Comparison of ENCODE assay signal across 19 cellular contexts in genomic region chr17:2485970-2486369, GRCh38. TPM values are rescaled to one million over a fixed set of nuclear protein-coding genes. Genes with fewer than 3 reads are reported as not detected.
DNase-seq lines count a peak whose midpoint lies in the region; ATAC-seq, FAIRE-seq and TF ChIP-seq lines count a peak whose summit lies in the region.
"Had no signal": no experiment of that assay in that cellular context is flagged by ENCODE, and none has a peak within 500 bp of the region (broad histone marks: within the 10 kb centered on the region; RNA-seq: fewer than 3 reads in every experiment).

No MANE protein-coding gene starts in this region.

- H3K4me3 ChIP-seq in A673 (ENCODE audit: low read depth, low read length, poor library complexity, severe bottlenecking), result no peak overlapping the region
- H3K4me3 ChIP-seq in SK-N-MC, result no peak overlapping the region
- H3K4me3 ChIP-seq in fibroblast of lung (replicated peaks in 1 of 4; ENCODE audit: control extremely low read depth in 1 of 4, insufficient read depth in 1 of 4, low read depth in 3 of 4, low read length in 4 of 4), result no peak overlapping the region
- peak overlapping the region in 2 of 4 donors; percentile 8 to 15 for H3K4me3 ChIP-seq in pancreas
- H3K4me3 ChIP-seq: coronary artery, GM12878 had no signal

- H2AFZ ChIP-seq in fibroblast of lung (ENCODE audit: low read length), result no peak overlapping the region

- H3K4me1 ChIP-seq in A673 (ENCODE audit: insufficient read depth, low read length, poor library complexity, severe bottlenecking) (peaks cover 37% of the 10 kb centered on the region), fibroblast of lung (ENCODE audit: control insufficient read depth, extremely low read depth, insufficient read depth, low read length) (no peaks in the 10 kb centered on the region), pancreas (peaks cover 1 to 24% (median 17%) of the 10 kb centered on the region in 3 donors)

- ATAC-seq in pancreas (peak; percentile 59 to 78 (median 68)), GM21576 (IDR thresholded peaks at IDR 0.05; ENCODE audit: unreplicated experiment) (no peak), HG03108 (IDR thresholded peaks at IDR 0.05; ENCODE audit: unreplicated experiment) (no peak), GM21423 (IDR thresholded peaks at IDR 0.05; ENCODE audit: unreplicated experiment) (no peak)
- ATAC-seq: activated T-helper 17 cell treated with anti-CD3 and anti-CD28 coated beads, Interleukin-2, amount 50 U/mL, for 72 hours; GM12878 had no signal

- CTCF ChIA-PET in A673 (lab: Charles Lee), result no interaction called here

- H3K27ac ChIP-seq in A673 (ENCODE audit: low read depth, low read length, poor library complexity, severe bottlenecking) (peak overlapping the region; percentile 43), SK-N-MC (peak overlapping the region; percentile 38; the same call in 1 of the 2 replicates), fibroblast of lung (ENCODE audit: insufficient read depth, low read length) (no peak overlapping the region), pancreas (peak overlapping the region in 2 of 4 donors; percentile 48 to 62)
- H3K27ac ChIP-seq: coronary artery had no signal

- POLR2A ChIA-PET in A673 (lab: Charles Lee; ENCODE audit: low non-redundant PET), result no interaction called here

- no peaks in the 10 kb centered on the region for H3K79me2 ChIP-seq in fibroblast of lung (ENCODE audit: control insufficient read depth, insufficient read depth, low read length)

- peak overlapping the region; percentile 45 for H3K4me2 ChIP-seq in fibroblast of lung (ENCODE audit: extremely low read depth, insufficient read depth, low read length)

- no peaks in the 10 kb centered on the region for H4K20me1 ChIP-seq in fibroblast of lung (ENCODE audit: control insufficient read depth, extremely low read depth, insufficient read depth, low read length)

- WGBS in pancreas, 2 donors, result 45 to 48% methylated on average over 10 of the region's 10 CpGs

- no peak for FAIRE-seq in pancreas (lab: Jason Lieb, UNC)
- FAIRE-seq: GM12878 had no signal

- H3K9me3 ChIP-seq in A673 (ENCODE audit: low read depth, low read length, poor library complexity, severe bottlenecking) (no peaks in the 10 kb centered on the region), SK-N-MC (ENCODE audit: low read depth, low read length) (no peaks in the 10 kb centered on the region), fibroblast of lung (ENCODE audit: control insufficient read depth, insufficient read depth, low read depth, low read length) (no peaks in the 10 kb centered on the region), pancreas (no peaks in the 10 kb centered on the region)

- TF ChIP-seq CTCF in A673 (conservative IDR thresholded peaks at IDR 0.05; ENCODE audit: low read depth, low read length), result no peak
- TF ChIP-seq CTCF in fibroblast of lung (conservative IDR thresholded peaks at IDR 0.05 in 1 of 2, IDR thresholded peaks at IDR 0.05 in 1 of 2; ENCODE audit: low read depth in 1 of 2, low read length in 2 of 2), result no peak
- TF ChIP-seq CTCF in pancreas (IDR thresholded peaks at IDR 0.05), result no peak

- DNase-seq in A673 (ENCODE audit: low spot score) (no peak), SK-N-MC (ENCODE audit: low read depth, low spot score) (no peak), fibroblast of lung (ENCODE audit: low read depth in 2 of 2) (no peak), pancreas (no peak)
- DNase-seq in activated CD4-positive, alpha-beta T cell treated with anti-CD3 and anti-CD28 coated beads, Interleukin-2, amount 50 U/mL, for 48 hours, result no peak
- DNase-seq: activated B cell treated with CpG ODN at 0.5 μM for 24 hours; activated CD8-positive, alpha-beta memory T cell treated with anti-CD3 and anti-CD28 coated beads for 24 hours; aorta; KBM-7; NCI-H1105; stimulated activated CD4-positive, alpha-beta T cell treated with anti-CD3 and anti-CD28 coated beads, Interleukin-12 subunit alpha, Interleukin-12 subunit beta, amount 100 ng/mL, for 4 hours; stimulated activated naive CD4-positive, alpha-beta T cell; T-helper 1 cell had no signal

- H3K27me3 ChIP-seq in A673 (replicated peaks; ENCODE audit: insufficient read depth, low read depth, low read length, poor library complexity) (no peaks in the 10 kb centered on the region), fibroblast of lung (ENCODE audit: control insufficient read depth, insufficient read depth, low read length) (no peaks in the 10 kb centered on the region), pancreas (no peaks in the 10 kb centered on the region)

- peak overlapping the region; percentile 22 for H3K9ac ChIP-seq in SK-N-MC (ENCODE audit: insufficient read length)
- H3K9ac ChIP-seq in fibroblast of lung (ENCODE audit: insufficient read depth, low read length), result no peak overlapping the region

- H3K36me3 ChIP-seq in A673 (ENCODE audit: insufficient read depth, low read length, poor library complexity, severe bottlenecking) (no peaks in the 10 kb centered on the region), SK-N-MC (ENCODE audit: insufficient read depth, low read length) (0 out of 2 replicates have a peak, but pooled peaks cover 2% of the 10 kb centered on the region), fibroblast of lung (ENCODE audit: control insufficient read depth, insufficient read depth, low read length) (no peaks in the 10 kb centered on the region), pancreas (no peaks in the 10 kb centered on the region)

- intact Hi-C loops in A673 (cut with micrococcal nuclease; ENCODE audit: unreplicated experiment), result no loop called here
- intact Hi-C loops in pancreas (cut with DNase I), result no loop called here

- no TSS peak for BruUV-seq in A673 (replicated peaks; lab: Mats Ljungman, UMichigan)

RNA-seq across cellular contexts. Expression of gene METTL16, which starts 25.7 kb away (rescaled TPM):
- 50.8 and 51.3 TPM in 2 replicates for total RNA-seq in A673 (2021)
- 12.2 and 12.8 TPM in 2 replicates for total RNA-seq in fibroblast of lung
- polyA plus RNA-seq in fibroblast of lung, result 13.4 and 15.4 TPM in 2 replicates
- 13.9 and 15.3 TPM in 2 replicates for polyA plus RNA-seq in fibroblast of lung (2012)
- 5.9 and 8.8 TPM in 2 replicates for polyA minus RNA-seq in fibroblast of lung (ENCODE audit: low replicate concordance)
- total RNA-seq in pancreas, result 10 to 100 TPM in 5 of 6 donors, 1 to 10 TPM in 1; 9.2 to 16.5 (median 13.1) TPM
- polyA plus RNA-seq in pancreas, result 10 to 100 TPM; 15.5 to 19.6 TPM

Comparison
In these comparisons a context has a peak if more than half of its experiments do, and no peak if none do; other contexts are left out.
1. ATAC-seq: peak in pancreas (4 of 4); none in GM21576 (single experiment), HG03108 (single experiment) and GM21423 (single experiment).